1 cellular context compared by ENCODE assay signal in the genomic region with DNA sequence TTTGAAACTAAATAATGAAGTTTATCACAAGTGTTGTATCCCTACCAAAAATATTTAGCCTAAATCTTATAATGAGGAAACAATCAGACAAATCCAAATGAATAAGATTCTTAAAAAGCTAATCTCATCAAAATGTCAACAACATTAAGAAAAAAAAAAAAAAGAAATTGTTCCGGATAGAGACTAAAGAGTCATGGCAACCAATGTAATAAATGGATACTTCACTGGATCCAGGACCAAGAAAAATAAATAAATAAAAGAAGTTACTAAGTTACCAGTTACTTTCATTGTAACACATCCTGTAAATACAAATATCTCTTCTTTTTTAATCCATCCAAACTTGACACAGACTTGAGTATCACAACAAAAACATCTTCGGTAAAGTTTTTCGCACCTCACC.
TF ChIP-seq lines count a peak whose summit lies in the region.

No MANE protein-coding gene starts in this region.

TF ChIP-seq in HCT116, 20 proteins besides CTCF, POLR2A, EP300 and RAD21 (continued from another document):
- TF ChIP-seq, protein P1, sequence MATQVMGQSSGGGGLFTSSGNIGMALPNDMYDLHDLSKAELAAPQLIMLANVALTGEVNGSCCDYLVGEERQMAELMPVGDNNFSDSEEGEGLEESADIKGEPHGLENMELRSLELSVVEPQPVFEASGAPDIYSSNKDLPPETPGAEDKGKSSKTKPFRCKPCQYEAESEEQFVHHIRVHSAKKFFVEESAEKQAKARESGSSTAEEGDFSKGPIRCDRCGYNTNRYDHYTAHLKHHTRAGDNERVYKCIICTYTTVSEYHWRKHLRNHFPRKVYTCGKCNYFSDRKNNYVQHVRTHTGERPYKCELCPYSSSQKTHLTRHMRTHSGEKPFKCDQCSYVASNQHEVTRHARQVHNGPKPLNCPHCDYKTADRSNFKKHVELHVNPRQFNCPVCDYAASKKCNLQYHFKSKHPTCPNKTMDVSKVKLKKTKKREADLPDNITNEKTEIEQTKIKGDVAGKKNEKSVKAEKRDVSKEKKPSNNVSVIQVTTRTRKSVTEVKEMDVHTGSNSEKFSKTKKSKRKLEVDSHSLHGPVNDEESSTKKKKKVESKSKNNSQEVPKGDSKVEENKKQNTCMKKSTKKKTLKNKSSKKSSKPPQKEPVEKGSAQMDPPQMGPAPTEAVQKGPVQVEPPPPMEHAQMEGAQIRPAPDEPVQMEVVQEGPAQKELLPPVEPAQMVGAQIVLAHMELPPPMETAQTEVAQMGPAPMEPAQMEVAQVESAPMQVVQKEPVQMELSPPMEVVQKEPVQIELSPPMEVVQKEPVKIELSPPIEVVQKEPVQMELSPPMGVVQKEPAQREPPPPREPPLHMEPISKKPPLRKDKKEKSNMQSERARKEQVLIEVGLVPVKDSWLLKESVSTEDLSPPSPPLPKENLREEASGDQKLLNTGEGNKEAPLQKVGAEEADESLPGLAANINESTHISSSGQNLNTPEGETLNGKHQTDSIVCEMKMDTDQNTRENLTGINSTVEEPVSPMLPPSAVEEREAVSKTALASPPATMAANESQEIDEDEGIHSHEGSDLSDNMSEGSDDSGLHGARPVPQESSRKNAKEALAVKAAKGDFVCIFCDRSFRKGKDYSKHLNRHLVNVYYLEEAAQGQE (IDR thresholded peaks at IDR 0.05; ENCODE audit: low read depth), result no peak
- TF ChIP-seq EZH2 (IDR thresholded peaks at IDR 0.05) (no peak), FOSL1 (IDR thresholded peaks at IDR 0.05; ENCODE audit: low read depth) (no peak), CEBPB (IDR thresholded peaks at IDR 0.05; ENCODE audit: low read depth) (no peak), YY1 (IDR thresholded peaks at IDR 0.05; ENCODE audit: extremely low read depth, insufficient replicate concordance, low read depth, low read length) (no peak), JUND (IDR thresholded peaks at IDR 0.05) (no peak), TCF7L2 (IDR thresholded peaks at IDR 0.05; ENCODE audit: borderline replicate concordance, extremely low read depth, insufficient read depth, insufficient read length) (no peak), ZFX (IDR thresholded peaks at IDR 0.05) (no peak), SIN3A (IDR thresholded peaks at IDR 0.05; ENCODE audit: low read depth) (no peak)
